ENCODE assay signal across 8 cellular contexts in genomic region chr1:51729156-51729823, GRCh38.
A peak's percentile ranks its signal among the peaks of the same experiment; 100 is the strongest.
DNase-seq lines count a peak whose midpoint lies in the region; ATAC-seq lines count a peak whose summit lies in the region.

No MANE protein-coding gene starts in this region.

- H2AFZ ChIP-seq in mesenchymal stem cell (ENCODE audit: low read depth, low read length) = peak overlapping the region; percentile 77

- no peak overlapping the region for H2BK5ac ChIP-seq in mesenchymal stem cell (ENCODE audit: low read depth, low read length, poor library complexity, severe bottlenecking)

- under 1% methylated on average over 42 of the region's 53 CpGs for WGBS in mesenchymal stem cell

- H2BK12ac ChIP-seq in mesenchymal stem cell (ENCODE audit: low read length in 2 of 2) = no peak overlapping the region

- no peaks in the 10 kb centered on the region for H3K27me3 ChIP-seq in CD4-positive, alpha-beta memory T cell (ENCODE audit: insufficient read depth, low read length)
- no peaks in the 10 kb centered on the region for H3K27me3 ChIP-seq in mesenchymal stem cell (ENCODE audit: control insufficient read depth in 1 of 2, insufficient read depth in 1 of 2, low read length in 2 of 2)

- peaks cover 37% of the 10 kb centered on the region for H3K4me1 ChIP-seq in CD4-positive, alpha-beta memory T cell (ENCODE audit: insufficient read depth, low read length)
- peaks cover 9% of the 10 kb centered on the region for H3K4me1 ChIP-seq in mesenchymal stem cell (ENCODE audit: control insufficient read depth, insufficient read depth, low read depth, low read length)

- peak overlapping the region; percentile 59 for H2AK5ac ChIP-seq in mesenchymal stem cell (ENCODE audit: low read length, severe bottlenecking)

- DNase-seq in CD4-positive, alpha-beta memory T cell = peak; percentile 92 to 94 (median 93)
- DNase-seq in NCI-H82 (lab: John Stamatoyannopoulos, UW) (peak; percentile 99), mesenchymal stem cell (peak; percentile 90)
- DNase-seq in activated CD8-positive, alpha-beta memory T cell treated with anti-CD3 and anti-CD28 coated beads for 1 hour (ENCODE audit: extremely low read depth in 1 of 2, low read depth in 1 of 2) = peak; percentile 84 to 86
- DNase-seq in effector memory CD8-positive, alpha-beta T cell = peak; percentile 84 to 90 (median 90)
- peak; percentile 84 for DNase-seq in stimulated activated CD8-positive, alpha-beta memory T cell treated with anti-CD3 and anti-CD28 coated beads, Interleukin-12 subunit alpha, Interleukin-12 subunit beta, amount 100 ng/mL, for 1 hour (ENCODE audit: low read depth)

- H4K91ac ChIP-seq in mesenchymal stem cell (ENCODE audit: low read length) = no peak overlapping the region

- CTCF ChIA-PET in CD4-positive, alpha-beta memory T cell (lab: Charles Lee; ENCODE audit: partially characterized antibody) = interaction anchor here (3.9 kb wide), 1 partner anchor 40 kb away, joined by 21 read pairs; no protein-coding TSS in a partner anchor

- intact Hi-C loops in CD4-positive, alpha-beta memory T cell (cut with micrococcal nuclease) = loop anchor here (1.0 to 5.0 kb wide), 5 partner anchors 38 to 210 kb away; partner anchors contain the start of genes EPS15, NRDC and OSBPL9

- H3K4me2 ChIP-seq in mesenchymal stem cell (ENCODE audit: low read length, poor library complexity, severe bottlenecking) = peak overlapping the region; percentile 92

- peak overlapping the region; percentile 90 for H4K8ac ChIP-seq in mesenchymal stem cell (ENCODE audit: low read length)

- peaks cover 18% of the 10 kb centered on the region for H3K79me1 ChIP-seq in mesenchymal stem cell (replicated peaks; ENCODE audit: low read length, poor library complexity, severe bottlenecking)

- peak overlapping the region in 1 of 2 experiments; percentile 89 for H3K4ac ChIP-seq in mesenchymal stem cell (ENCODE audit: low read depth in 1 of 2, low read length in 2 of 2)

- H3K4me3 Mint-ChIP-seq in CD4-positive, alpha-beta memory T cell = peak overlapping the region; percentile 94 to 97 (median 94)
- peak overlapping the region; percentile 88 to 89 for H3K4me3 Mint-ChIP-seq in effector memory CD8-positive, alpha-beta T cell

- peak overlapping the region in 1 of 2 experiments; percentile 96 for H3K23ac ChIP-seq in mesenchymal stem cell (ENCODE audit: low read length in 2 of 2)

- H3K27me3 Mint-ChIP-seq in CD4-positive, alpha-beta memory T cell = no peaks in the 10 kb centered on the region
- H3K27me3 Mint-ChIP-seq in effector memory CD8-positive, alpha-beta T cell = no peaks in the 10 kb centered on the region

- H3K9me3 Mint-ChIP-seq in CD4-positive, alpha-beta memory T cell = peaks cover 0 to 2% (median 0%) of the 10 kb centered on the region in 8 donors
- H3K9me3 Mint-ChIP-seq in effector memory CD8-positive, alpha-beta T cell = no peaks in the 10 kb centered on the region

- H3K4me3 ChIP-seq in CD4-positive, alpha-beta memory T cell (ENCODE audit: low read length in 2 of 2) = peak overlapping the region; percentile 89 to 96
- H3K4me3 ChIP-seq in mesenchymal stem cell (ENCODE audit: insufficient read depth in 1 of 2, low read depth in 1 of 2, low read length in 2 of 2) = peak overlapping the region; percentile 81 to 91

- H3K27ac Mint-ChIP-seq in CD4-positive, alpha-beta memory T cell = peak overlapping the region; percentile 67 to 96 (median 94)
- peak overlapping the region; percentile 90 to 91 for H3K27ac Mint-ChIP-seq in effector memory CD8-positive, alpha-beta T cell

- POLR2A ChIA-PET in CD4-positive, alpha-beta memory T cell (lab: Charles Lee; ENCODE audit: partially characterized antibody) = interaction anchor here (0.6 to 2.3 kb wide), 5 partner anchors 14 to 327 kb away, joined by 3 to 9 read pairs (median 3); partner anchors contain the start of genes EPS15 and OSBPL9

- peak overlapping the region; percentile 77 for H2BK120ac ChIP-seq in mesenchymal stem cell (ENCODE audit: low read depth, low read length)

- peaks cover 30 to 54% (median 39%) of the 10 kb centered on the region in 4 donors for H3K4me1 Mint-ChIP-seq in CD4-positive, alpha-beta memory T cell
- H3K4me1 Mint-ChIP-seq in effector memory CD8-positive, alpha-beta T cell (ENCODE audit: low read depth in 2 of 2) = peaks cover 22 to 34% of the 10 kb centered on the region in 2 donors

- peak overlapping the region; percentile 68 for H3K27ac ChIP-seq in CD4-positive, alpha-beta memory T cell (ENCODE audit: low read depth, low read length)
- peak overlapping the region; percentile 56 for H3K27ac ChIP-seq in mesenchymal stem cell (ENCODE audit: low read length, poor library complexity, severe bottlenecking)

- H3K9ac ChIP-seq in mesenchymal stem cell (ENCODE audit: low read length) = peak overlapping the region; percentile 87

- peak overlapping the region; percentile 26 to 91 for H3K18ac ChIP-seq in mesenchymal stem cell (ENCODE audit: low read depth in 1 of 2, low read length in 2 of 2)

- H3K14ac ChIP-seq in mesenchymal stem cell (ENCODE audit: low read length in 2 of 2) = peak overlapping the region in 1 of 2 experiments; percentile 95

- ATAC-seq in GM19455 (IDR thresholded peaks at IDR 0.05; ENCODE audit: unreplicated experiment) (peak; percentile 88), HG03575 (IDR thresholded peaks at IDR 0.05; ENCODE audit: extremely low read depth, insufficient number of reproducible peaks, low FRiP score, unreplicated experiment) (peak; percentile 55)
- ATAC-seq in effector memory CD8-positive, alpha-beta T cell (replicated peaks) = peak; percentile 94

- H3K36me3 ChIP-seq in CD4-positive, alpha-beta memory T cell (ENCODE audit: insufficient read depth, low read length) = no peaks in the 10 kb centered on the region
- H3K36me3 ChIP-seq in mesenchymal stem cell (ENCODE audit: control insufficient read depth in 1 of 2, insufficient read depth in 2 of 2, low read depth in 1 of 2, low read length in 2 of 2) = no peaks in the 10 kb centered on the region

- H3K9me3 ChIP-seq in CD4-positive, alpha-beta memory T cell (ENCODE audit: control insufficient read depth in 1 of 2, low read length in 2 of 2) = no peaks in the 10 kb centered on the region
- H3K9me3 ChIP-seq in mesenchymal stem cell (ENCODE audit: control insufficient read depth, low read length) = no peaks in the 10 kb centered on the region

- peaks cover 0 to 4% of the 10 kb centered on the region in 2 donors for H3K36me3 Mint-ChIP-seq in CD4-positive, alpha-beta memory T cell
- peaks cover 12% of the 10 kb centered on the region for H3K36me3 Mint-ChIP-seq in effector memory CD8-positive, alpha-beta T cell (ENCODE audit: insufficient read depth)

- no peak overlapping the region for H2BK15ac ChIP-seq in mesenchymal stem cell (ENCODE audit: low read depth, poor library complexity, severe bottlenecking)

Comparison
In these comparisons a context has a peak if more than half of its experiments do, and no peak if none do; other contexts are left out.
1. Peak in every context shown above with its lines: DNase-seq, ATAC-seq, H3K4me3 ChIP-seq and H3K27ac ChIP-seq.